ENCODE assay signal across 23 cellular contexts in genomic region chr1:192497214-192497794, GRCh38.
"Had no signal": no experiment of that assay in that cellular context is flagged by ENCODE, and none has a peak within 500 bp of the region (broad histone marks: within the 10 kb centered on the region; RNA-seq: fewer than 3 reads in every experiment).

No MANE protein-coding gene starts in this region.

- H3K4me3 ChIP-seq: colonic mucosa, heart right ventricle, left lung, mucosa of descending colon, neural progenitor cell, psoas muscle, skin epidermis, spleen, vagina had no signal

- H3K36me3 ChIP-seq: colonic mucosa, heart right ventricle, left lung, neural progenitor cell, spleen, vagina had no signal

- H3K4me1 ChIP-seq: colonic mucosa, foreskin keratinocyte, heart right ventricle, left lung, neural progenitor cell, psoas muscle, spleen, vagina had no signal

- H3K27ac ChIP-seq: colonic mucosa, epithelial cell of prostate, foreskin keratinocyte, heart right ventricle, left lung, neural progenitor cell, psoas muscle, skin epidermis, spleen, vagina had no signal

- H3K9me3 ChIP-seq: colonic mucosa, mucosa of descending colon, psoas muscle, spleen, vagina had no signal

- H3K27me3 ChIP-seq: colonic mucosa, foreskin keratinocyte, heart right ventricle, left lung, neural progenitor cell, vagina had no signal

- ATAC-seq: esophagus mucosa; foreskin keratinocyte; heart right ventricle; left cardiac atrium; left lung; mucosa of descending colon; psoas muscle; right cardiac atrium; stimulated activated naive B cell treated with anti-CD40 and anti-IgM and Interleukin-4, amounts not matched to agents 10 μg/mL and 1 μg/mL and 100 μg/mL, for 72 hours had no signal

- DNase-seq: colonic mucosa; effector CD8-positive, alpha-beta T cell; endodermal cell; foreskin keratinocyte; glutamatergic neuron; heart right ventricle; hippocampal formation; left cardiac atrium; left lung; mesenchymal stem cell; mucosa of descending colon; naive B cell; psoas muscle; right cardiac atrium; spleen; stimulated activated CD4-positive, alpha-beta T cell treated with anti-CD3 and anti-CD28 coated beads, Interleukin-2, amount 100 ng/mL, for 48 hours; stimulated activated naive B cell treated with anti-CD40 and anti-IgM and Interleukin-4, amounts not matched to agents 10 μg/mL and 1 μg/mL and 100 μg/mL, for 72 hours; trophoblast cell had no signal
